In genomic region chr13:80454245-80454644, GRCh38 we compare ENCODE assay signal across 9 cellular contexts.
DNase-seq lines count a peak whose midpoint lies in the region; ATAC-seq and TF ChIP-seq lines count a peak whose summit lies in the region.
"Had no signal": no experiment of that assay in that cellular context is flagged by ENCODE, and none has a peak within 500 bp of the region (broad histone marks: within the 10 kb centered on the region; RNA-seq: fewer than 3 reads in every experiment).

No MANE protein-coding gene starts in this region.

- no peak overlapping the region for H3K4me2 ChIP-seq in Karpas-422 (ENCODE audit: low read depth, low read length, poor library complexity, severe bottlenecking)

- no peaks in the 10 kb centered on the region for H3K79me2 ChIP-seq in Karpas-422 (ENCODE audit: low read length)

- no peaks in the 10 kb centered on the region for H4K20me1 ChIP-seq in Karpas-422 (ENCODE audit: insufficient read depth, low read depth, low read length)

- H3K27me3 ChIP-seq in Karpas-422 (ENCODE audit: low read length) = no peaks in the 10 kb centered on the region
- H3K27me3 ChIP-seq in Peyer's patch = no peaks in the 10 kb centered on the region

- DNase-seq in HCEC 1CT (peak; percentile 68), Karpas-422 (peak; percentile 59), fibroblast of gingiva (ENCODE audit: low read depth) (peak; percentile 30), EL (no peak), Peyer's patch (no peak), anterior cingulate cortex (lab: John Stamatoyannopoulos, UW) (no peak), GOT3 (lab: John Stamatoyannopoulos, UW) (no peak)

- TF ChIP-seq POLR2A in Peyer's patch (IDR thresholded peaks at IDR 0.05) = no peak

- H3K36me3 ChIP-seq in Karpas-422 (ENCODE audit: insufficient read depth, low read length) (no peaks in the 10 kb centered on the region), Peyer's patch (no peaks in the 10 kb centered on the region)

- no peak overlapping the region for H3K9ac ChIP-seq in Karpas-422 (ENCODE audit: low read length)

- TF ChIP-seq CTCF in Peyer's patch (IDR thresholded peaks at IDR 0.05) = no peak

- H3K4me1 ChIP-seq in Karpas-422 (ENCODE audit: low read length) (peaks cover 9% of the 10 kb centered on the region), Peyer's patch (no peaks in the 10 kb centered on the region)

- H2AFZ ChIP-seq in Karpas-422 (ENCODE audit: low read length) = no peak overlapping the region

- H3K9me3 ChIP-seq in Karpas-422 (ENCODE audit: low read length) (peaks cover 12% of the 10 kb centered on the region), Peyer's patch (no peaks in the 10 kb centered on the region)

- no peaks in the 10 kb centered on the region for H3K9me2 ChIP-seq in Karpas-422 (replicated peaks; ENCODE audit: insufficient read depth, low read length)

- no peak overlapping the region for H3K4me3 ChIP-seq in Karpas-422 (ENCODE audit: low read length)
- H3K4me3 ChIP-seq in Peyer's patch = no peak overlapping the region
- H3K4me3 ChIP-seq: skin epidermis had no signal

- no peak overlapping the region for H3K27ac ChIP-seq in Karpas-422 (ENCODE audit: low read length)
- no peak overlapping the region for H3K27ac ChIP-seq in Peyer's patch
- H3K27ac ChIP-seq: skin epidermis had no signal

- ATAC-seq in GM18502 (IDR thresholded peaks at IDR 0.05; ENCODE audit: poor library complexity, unreplicated experiment) = peak; percentile 76

Comparison
In these comparisons a context has a peak if more than half of its experiments do, and no peak if none do; other contexts are left out.
1. DNase-seq: peak in HCEC 1CT (single experiment), Karpas-422 (single experiment) and fibroblast of gingiva (single experiment); none in EL (single experiment), Peyer's patch (0 of 3), anterior cingulate cortex (0 of 58) and GOT3 (single experiment).